30 cellular contexts compared by ENCODE assay signal in genomic region chr10:77233466-77233865, GRCh38.
"Had no signal": no experiment of that assay in that cellular context is flagged by ENCODE, and none has a peak within 500 bp of the region (broad histone marks: within the 10 kb centered on the region; RNA-seq: fewer than 3 reads in every experiment).

No MANE protein-coding gene starts in this region.

- H3K9me3 ChIP-seq: adrenal gland, breast epithelium, colonic mucosa had no signal

- H3K36me3 ChIP-seq: adrenal gland, breast epithelium, cardiac muscle cell, colonic mucosa had no signal

- H3K36me3 Mint-ChIP-seq: activated naive CD8-positive, alpha-beta T cell treated with anti-CD3 and anti-CD28 coated beads for 36 hours; brain had no signal

- ATAC-seq: activated naive CD8-positive, alpha-beta T cell treated with anti-CD3 and anti-CD28 coated beads, Interleukin-2, amount 50 U/mL, for 24 hours; activated T-cell treated with anti-CD3 and anti-CD28 coated beads, Interleukin-2, amount 50 U/mL, for 72 hours; esophagus mucosa; WTC11 had no signal

- H3K27ac Mint-ChIP-seq: activated CD4-positive, alpha-beta memory T cell treated with anti-CD3 and anti-CD28 coated beads, Interleukin-2, amount 10 ng/mL, durations not matched to agents 7 days and 5 days; activated CD4-positive, alpha-beta T cell treated with anti-CD3 and anti-CD28 coated beads, Interleukin-2, amount 10 ng/mL, durations not matched to agents 7 days and 5 days; activated naive CD8-positive, alpha-beta T cell treated with anti-CD3 and anti-CD28 coated beads for 36 hours; activated naive CD8-positive, alpha-beta T cell treated with anti-CD3 and anti-CD28 coated beads, Interleukin-2, amount 50 U/mL, for 24 hours; activated T-cell treated with anti-CD3 and anti-CD28 coated beads, Interleukin-2, amount 50 U/mL, for 24 hours; activated T-cell treated with anti-CD3 and anti-CD28 coated beads, Interleukin-2, amount 50 U/mL, for 72 hours; brain; WTC11 had no signal

- H3K27ac ChIP-seq: adrenal gland, breast epithelium, cardiac muscle cell, colonic mucosa, VCaP had no signal

- H3K27me3 Mint-ChIP-seq: activated CD4-positive, alpha-beta memory T cell treated with anti-CD3 and anti-CD28 coated beads, Interleukin-2, amount 10 ng/mL, durations not matched to agents 7 days and 5 days had no signal

- H3K4me3 Mint-ChIP-seq: activated CD4-positive, alpha-beta memory T cell treated with anti-CD3 and anti-CD28 coated beads, Interleukin-2, amount 10 ng/mL, durations not matched to agents 7 days and 5 days; activated CD4-positive, alpha-beta T cell treated with anti-CD3 and anti-CD28 coated beads, Interleukin-2, amount 10 ng/mL, durations not matched to agents 7 days and 5 days; activated naive CD8-positive, alpha-beta T cell treated with anti-CD3 and anti-CD28 coated beads for 36 hours; activated naive CD8-positive, alpha-beta T cell treated with anti-CD3 and anti-CD28 coated beads, Interleukin-2, amount 50 U/mL, for 24 hours; activated T-cell treated with anti-CD3 and anti-CD28 coated beads, Interleukin-2, amount 50 U/mL, for 24 hours; activated T-cell treated with anti-CD3 and anti-CD28 coated beads, Interleukin-2, amount 50 U/mL, for 72 hours; brain; WTC11 had no signal

- H3K4me1 ChIP-seq: adrenal gland, breast epithelium, colonic mucosa had no signal

- DNase-seq: activated CD4-positive, alpha-beta memory T cell treated with anti-CD3 and anti-CD28 coated beads, Interleukin-2, amount 10 ng/mL, durations not matched to agents 7 days and 5 days; activated CD4-positive, alpha-beta T cell treated with anti-CD3 and anti-CD28 coated beads for 1 hour; activated CD4-positive, alpha-beta T cell treated with anti-CD3 and anti-CD28 coated beads for 4 hours; activated CD4-positive, alpha-beta T cell treated with anti-CD3 and anti-CD28 coated beads, Interleukin-2, amount 10 ng/mL, durations not matched to agents 7 days and 5 days; activated CD4-positive, alpha-beta T cell treated with anti-CD3 and anti-CD28 coated beads, Interleukin-2, amount 50 U/mL, for 4 hours; activated CD8-positive, alpha-beta memory T cell treated with anti-CD3 and anti-CD28 coated beads, Interleukin-2, amount 50 U/mL, for 48 hours; activated gamma-delta T cell; activated naive CD4-positive, alpha-beta T cell; activated naive CD4-positive, alpha-beta T cell treated with anti-CD3 and anti-CD28 coated beads, Interleukin-2, amount 50 U/mL, for 16 hours; activated naive CD8-positive, alpha-beta T cell treated with anti-CD3 and anti-CD28 coated beads for 36 hours; activated naive CD8-positive, alpha-beta T cell treated with anti-CD3 and anti-CD28 coated beads, Interleukin-2, amount 50 U/mL, for 24 hours; activated T-cell treated with anti-CD3 and anti-CD28 coated beads for 4 hours; activated T-cell treated with anti-CD3 and anti-CD28 coated beads, Interleukin-2, amount 50 U/mL, for 24 hours; activated T-cell treated with anti-CD3 and anti-CD28 coated beads, Interleukin-2, amount 50 U/mL, for 72 hours; adrenal gland; amygdala; aorta; central memory CD4-positive, alpha-beta T cell; cerebellar nuclear complex; colonic mucosa; effector CD8-positive, alpha-beta T cell; foreskin fibroblast; head of caudate nucleus; T-helper 2 cell had no signal

- H3K4me1 Mint-ChIP-seq: activated CD4-positive, alpha-beta memory T cell treated with anti-CD3 and anti-CD28 coated beads, Interleukin-2, amount 10 ng/mL, durations not matched to agents 7 days and 5 days; activated CD4-positive, alpha-beta T cell treated with anti-CD3 and anti-CD28 coated beads, Interleukin-2, amount 10 ng/mL, durations not matched to agents 7 days and 5 days; WTC11 had no signal

- H3K9me3 Mint-ChIP-seq: activated CD4-positive, alpha-beta memory T cell treated with anti-CD3 and anti-CD28 coated beads, Interleukin-2, amount 10 ng/mL, durations not matched to agents 7 days and 5 days; activated CD4-positive, alpha-beta T cell treated with anti-CD3 and anti-CD28 coated beads, Interleukin-2, amount 10 ng/mL, durations not matched to agents 7 days and 5 days; activated naive CD8-positive, alpha-beta T cell treated with anti-CD3 and anti-CD28 coated beads for 36 hours; activated naive CD8-positive, alpha-beta T cell treated with anti-CD3 and anti-CD28 coated beads, Interleukin-2, amount 50 U/mL, for 24 hours; activated T-cell treated with anti-CD3 and anti-CD28 coated beads, Interleukin-2, amount 50 U/mL, for 72 hours had no signal

- H3K4me3 ChIP-seq: adrenal gland, breast epithelium, cardiac muscle cell, colonic mucosa had no signal

- H3K27me3 ChIP-seq: adrenal gland, breast epithelium, cardiac muscle cell, colonic mucosa had no signal
